Comparison of ENCODE assay signal across 9 cellular contexts in the genomic region with DNA sequence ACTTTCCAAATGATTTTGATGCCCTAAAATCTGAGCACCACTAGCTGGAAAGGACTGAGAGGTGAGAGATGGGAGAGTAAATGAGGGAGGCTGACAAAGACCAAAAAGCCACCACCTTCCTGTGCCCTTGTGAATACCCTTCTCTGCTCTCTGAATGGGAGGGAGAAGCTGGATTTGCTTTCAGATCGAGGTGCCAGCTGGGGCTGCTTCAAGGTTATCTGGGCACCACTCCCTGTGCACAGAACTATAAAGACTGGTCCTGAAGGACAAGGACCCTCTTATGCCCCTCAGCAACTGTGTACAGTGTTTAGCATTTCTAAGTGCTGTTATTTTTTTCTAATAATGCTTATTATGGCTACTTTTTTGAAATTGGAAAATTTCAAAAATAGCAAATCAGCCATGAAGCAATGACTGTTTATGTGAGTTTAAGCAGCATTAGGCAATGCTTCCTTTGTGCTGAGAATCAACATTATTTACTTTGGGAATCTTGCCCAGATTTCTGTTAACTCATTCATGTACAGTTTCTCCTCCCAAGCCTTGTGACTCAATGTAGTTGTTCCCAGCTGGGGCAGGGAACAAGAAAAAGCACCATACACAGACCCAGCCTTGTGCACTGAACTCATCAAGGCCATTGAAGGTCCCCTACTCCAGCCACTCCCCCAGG. TPM values are rescaled to one million over a fixed set of nuclear protein-coding genes. Genes with fewer than 3 reads are reported as not detected.
DNase-seq lines count a peak whose midpoint lies in the region; ATAC-seq, FAIRE-seq and TF ChIP-seq lines count a peak whose summit lies in the region.
"Had no signal": no experiment of that assay in that cellular context is flagged by ENCODE, and none has a peak within 500 bp of the region (broad histone marks: within the 10 kb centered on the region; RNA-seq: fewer than 3 reads in every experiment).

No MANE protein-coding gene starts in this region.

- H3K4me2 ChIP-seq in endothelial cell of umbilical vein (ENCODE audit: insufficient read depth, low read length), result peak overlapping the region; percentile 36

- H3K27me3 ChIP-seq in endothelial cell of umbilical vein (ENCODE audit: control insufficient read depth in 2 of 2, insufficient read depth in 2 of 2, low read length in 2 of 2), result no peaks in the 10 kb centered on the region

- no peaks in the 10 kb centered on the region for H3K9me1 ChIP-seq in endothelial cell of umbilical vein (replicated peaks; ENCODE audit: control insufficient read depth, extremely low read depth, insufficient read depth, low read length)

- H3K4me1 ChIP-seq in endothelial cell of umbilical vein (ENCODE audit: control insufficient read depth, extremely low read depth, insufficient read depth, low read length) (peaks cover 30% of the 10 kb centered on the region), mucosa of descending colon (ENCODE audit: low read depth) (peaks cover 15% of the 10 kb centered on the region)

- ATAC-seq in mucosa of descending colon, result peak; percentile 73

- no peaks in the 10 kb centered on the region for H3K79me2 ChIP-seq in endothelial cell of umbilical vein (ENCODE audit: control insufficient read depth, insufficient read depth, low read length)

- intact Hi-C loops in endothelial cell of umbilical vein (cut with micrococcal nuclease) (no loop called here), mucosa of descending colon (cut with DNase I, micrococcal nuclease) (no loop called here)

- peak; percentile 91 for FAIRE-seq in endothelial cell of umbilical vein (lab: Jason Lieb, UNC)

- peak overlapping the region; percentile 47 for H3K27ac ChIP-seq in endothelial cell of umbilical vein (ENCODE audit: insufficient read depth, low read depth, low read length)

- H3K4me3 ChIP-seq in endothelial cell of umbilical vein (replicated peaks in 1 of 3; ENCODE audit: insufficient read depth in 1 of 3, low read depth in 1 of 3, low read length in 3 of 3) (no peak overlapping the region), mucosa of descending colon (no peak overlapping the region)

- CTCF ChIA-PET in endothelial cell of umbilical vein (lab: Charles Lee), result interaction anchor here (0.9 to 2.8 kb wide), 6 partner anchors 25 to 43 kb away, joined by 3 to 16 read pairs (median 4); a partner anchor contains a TSS

- H4K20me1 ChIP-seq in endothelial cell of umbilical vein (replicated peaks; ENCODE audit: control insufficient read depth, extremely low read depth, insufficient read depth, low read length), result no peaks in the 10 kb centered on the region

- TF ChIP-seq CTCF in endothelial cell of umbilical vein (IDR thresholded peaks at IDR 0.05; ENCODE audit: extremely low read depth in 1 of 2, insufficient read depth in 1 of 2, low read depth in 1 of 2, low read length in 2 of 2), result no peak
- no peak for TF ChIP-seq CTCF in mucosa of descending colon (IDR thresholded peaks at IDR 0.05)

- POLR2A ChIA-PET in endothelial cell of umbilical vein (lab: Charles Lee), result interaction anchor here (0.9 to 1.7 kb wide), 2 partner anchors 34 to 37 kb away, joined by 3 to 4 read pairs; a partner anchor contains a TSS

- no peaks in the 10 kb centered on the region for H3K9me3 ChIP-seq in endothelial cell of umbilical vein (replicated peaks; ENCODE audit: control insufficient read depth, insufficient read depth, low read length)
- H3K9me3 ChIP-seq in mucosa of descending colon, result no peaks in the 10 kb centered on the region

- dilution Hi-C loops in endothelial cell of umbilical vein (cut with MboI; ENCODE audit: extremely low pct_ligation_motif_present, low sequenced_read_pairs), result no loop called here

- H2AFZ ChIP-seq in endothelial cell of umbilical vein (ENCODE audit: low read depth, low read length), result peak overlapping the region; percentile 74

- BruUV-seq in endothelial cell of umbilical vein (replicated peaks; lab: Mats Ljungman, UMichigan), result no TSS peak

- no peak for TF ChIP-seq POLR2A in endothelial cell of umbilical vein (IDR thresholded peaks at IDR 0.05; ENCODE audit: low read depth, low read length)
- no peak for TF ChIP-seq POLR2A in erythroblast (IDR thresholded peaks at IDR 0.05; ENCODE audit: low read length)

- H3K36me3 ChIP-seq in endothelial cell of umbilical vein (ENCODE audit: control insufficient read depth in 2 of 2, extremely low read depth in 1 of 2, insufficient read depth in 2 of 2, low read length in 2 of 2) (no peaks in the 10 kb centered on the region), mucosa of descending colon (ENCODE audit: low read depth) (no peaks in the 10 kb centered on the region)

- H3K9ac ChIP-seq in endothelial cell of umbilical vein (replicated peaks; ENCODE audit: extremely low read depth, insufficient read depth, low read length), result peak overlapping the region; percentile 29

- DNase-seq in AG08395 (ENCODE audit: low spot score), result peak; percentile 86
- DNase-seq in NCI-H1092 (lab: John Stamatoyannopoulos, UW), result peak; percentile 14
- peak; percentile 82 for DNase-seq in endothelial cell of umbilical vein (ENCODE audit: low read depth, low spot score)
- DNase-seq in mucosa of descending colon, result peak in 2 of 3 donors; percentile 46 to 48
- no peak for DNase-seq in effector CD8-positive, alpha-beta T cell (lab: John Stamatoyannopoulos, UW)
- DNase-seq in stimulated activated CD4-positive, alpha-beta T cell treated with anti-CD3 and anti-CD28 coated beads, Interleukin-15, amount 100 ng/mL, for 24 hours, result no peak
- DNase-seq in stimulated activated CD8-positive, alpha-beta memory T cell treated with anti-CD3 and anti-CD28 coated beads, Interleukin-4, amount 100 ng/mL, for 48 hours, result no peak
- DNase-seq in erythroblast (lab: John Stamatoyannopoulos, UW), result no peak
- DNase-seq: H9 had no signal

TF ChIP-seq in endothelial cell of umbilical vein, 7 proteins besides CTCF, POLR2A, EP300 and RAD21:
- peak; percentile 41 for TF ChIP-seq FOS (IDR thresholded peaks at IDR 0.05; ENCODE audit: borderline replicate concordance, insufficient read depth, low read length)
- TF ChIP-seq EZH2 (IDR thresholded peaks at IDR 0.05; ENCODE audit: borderline replicate concordance, low read depth, low read length, severe bottlenecking), result no peak
- peak; percentile 9 for TF ChIP-seq JUN (IDR thresholded peaks at IDR 0.05; ENCODE audit: borderline replicate concordance, insufficient read depth, insufficient read length, low read depth)

RNA-seq across cellular contexts. Expression of a gene that starts 37.4 kb away (rescaled TPM):
- total RNA-seq in endothelial cell of umbilical vein (200 and 229 TPM in 2 replicates), mucosa of descending colon (100 to 1,000 TPM; 109 to 171 (median 138) TPM)
- 35.3 and 46.7 TPM in 2 replicates for polyA plus RNA-seq in endothelial cell of umbilical vein
- polyA plus RNA-seq in endothelial cell of umbilical vein (2011; cell fraction: cytosol; rRNA removed), result 75.5 and 76.4 TPM in 2 replicates
- 39.2 and 51.3 TPM in 2 replicates for polyA plus RNA-seq in endothelial cell of umbilical vein (2011; cell fraction: nucleus; rRNA removed)
- 145 and 206 TPM in 2 replicates for polyA plus RNA-seq in endothelial cell of umbilical vein (2012)
- polyA minus RNA-seq in endothelial cell of umbilical vein, result 82.8 and 83.0 TPM in 2 replicates
- polyA minus RNA-seq in endothelial cell of umbilical vein (2011; cell fraction: cytosol; rRNA and poly(A)+ RNA removed), result 60.4 TPM
- 38.6 and 45.7 TPM in 2 replicates for polyA minus RNA-seq in endothelial cell of umbilical vein (2011; cell fraction: nucleus; rRNA and poly(A)+ RNA removed)

Comparison
In these comparisons a context has a peak if more than half of its experiments do, and no peak if none do; other contexts are left out.
1. DNase-seq: peak in AG08395 (single experiment), NCI-H1092 (single experiment), endothelial cell of umbilical vein (single experiment) and mucosa of descending colon (2 of 3); none in effector CD8-positive, alpha-beta T cell (single experiment), stimulated activated CD4-positive, alpha-beta T cell treated with anti-CD3 and anti-CD28 coated beads, Interleukin-15, amount 100 ng/mL, for 24 hours (single experiment), stimulated activated CD8-positive, alpha-beta memory T cell treated with anti-CD3 and anti-CD28 coated beads, Interleukin-4, amount 100 ng/mL, for 48 hours (single experiment) and erythroblast (0 of 2).